Comparison of ENCODE assay signal across 8 cellular contexts in the genomic region with DNA sequence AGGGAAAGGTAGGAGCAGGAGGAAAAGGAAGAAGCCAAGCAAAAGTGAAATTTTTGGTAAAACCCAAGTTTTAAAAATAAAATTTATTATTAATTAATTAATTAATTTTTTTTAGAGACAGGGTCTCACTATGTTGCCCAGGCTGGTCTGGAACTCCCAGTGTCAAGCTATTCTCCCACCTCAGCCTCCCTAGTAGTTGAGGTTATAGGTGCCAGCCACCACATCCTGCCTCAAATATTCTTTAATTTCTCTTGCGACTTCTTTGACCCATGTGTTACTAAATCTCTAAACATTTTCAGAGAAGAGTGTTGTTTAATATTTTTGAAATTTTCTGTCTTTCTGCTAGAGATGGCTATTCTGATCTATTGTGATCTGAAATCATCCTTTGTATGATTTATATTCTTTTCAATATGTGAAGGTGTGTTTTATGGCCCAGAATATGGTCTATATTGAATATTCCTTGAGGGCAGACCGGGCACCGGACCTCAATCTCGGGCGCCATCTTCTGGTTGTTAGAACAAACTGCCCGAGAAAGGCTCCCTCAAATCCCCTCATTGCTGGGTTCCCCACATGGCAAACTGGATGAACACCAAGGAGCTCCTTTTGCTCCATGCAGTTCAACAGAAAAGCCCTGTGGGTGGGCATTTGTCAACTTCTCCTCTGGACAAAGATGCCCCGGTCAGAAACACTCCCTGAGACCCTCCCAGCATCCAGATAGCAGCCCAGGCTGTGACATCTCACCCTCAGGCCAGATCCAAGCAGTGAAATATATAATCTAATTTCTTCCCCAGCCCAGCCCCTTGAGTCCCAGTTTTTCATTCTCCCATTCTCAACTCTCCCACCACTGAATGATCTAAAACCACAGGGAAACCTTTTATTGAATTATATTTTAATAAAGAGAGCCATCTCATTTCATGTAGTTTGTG.
DNase-seq lines count a peak whose midpoint lies in the region; ATAC-seq and TF ChIP-seq lines count a peak whose summit lies in the region.

No MANE protein-coding gene starts in this region.

- H2AFZ ChIP-seq in parathyroid adenoma, result no peak overlapping the region

- TF ChIP-seq CTCF in fibroblast of pulmonary artery (IDR thresholded peaks at IDR 0.05; ENCODE audit: low read length, missing control alignments) (peak; percentile 83), parathyroid adenoma (IDR thresholded peaks at IDR 0.05) (peak; percentile 84)

- H3K9me3 ChIP-seq in parathyroid adenoma (ENCODE audit: control insufficient read depth, low read length), result no peaks in the 10 kb centered on the region

- H3K27me3 ChIP-seq in parathyroid adenoma (ENCODE audit: control insufficient read depth, insufficient read depth, low read length), result no peaks in the 10 kb centered on the region

- H3K4me3 ChIP-seq in fibroblast of pulmonary artery (replicated peaks; ENCODE audit: low read depth, low read length) (no peak overlapping the region), parathyroid adenoma (ENCODE audit: low read depth, low read length) (no peak overlapping the region)

- no peak overlapping the region for H3K4me2 ChIP-seq in parathyroid adenoma (ENCODE audit: low read length)

- H3K4me1 ChIP-seq in parathyroid adenoma, result no peaks in the 10 kb centered on the region

- H3K79me2 ChIP-seq in parathyroid adenoma, result no peaks in the 10 kb centered on the region

- H3K27ac ChIP-seq in parathyroid adenoma, result no peak overlapping the region

- ATAC-seq in GM18511 (IDR thresholded peaks at IDR 0.05; ENCODE audit: unreplicated experiment), result no peak
- no peak for ATAC-seq in GM21515 (IDR thresholded peaks at IDR 0.05; ENCODE audit: unreplicated experiment)

- DNase-seq in DMS114 treated with DMSO at 0.1 percent for 48 hours (lab: John Stamatoyannopoulos, UW; ENCODE audit: unreplicated experiment) (peak; percentile 74), HCEC 1CT (peak; percentile 56), NCI-H226 (peak; percentile 5), fibroblast of pulmonary artery (ENCODE audit: low read depth) (peak; percentile 66)
- peak; percentile 65 for DNase-seq in activated CD8-positive, alpha-beta memory T cell treated with anti-CD3 and anti-CD28 coated beads for 24 hours

- no peak overlapping the region for H3K9ac ChIP-seq in parathyroid adenoma

- no peaks in the 10 kb centered on the region for H3K36me3 ChIP-seq in parathyroid adenoma (ENCODE audit: control insufficient read depth, insufficient read depth, low read length)

Comparison
In these comparisons a context has a peak if more than half of its experiments do, and no peak if none do; other contexts are left out.
1. DNase-seq: peak in every context shown above with its lines; median percentile 74 in DMS114 treated with DMSO at 0.1 percent for 48 hours; 66 in fibroblast of pulmonary artery; 65 in activated CD8-positive, alpha-beta memory T cell treated with anti-CD3 and anti-CD28 coated beads for 24 hours; 56 in HCEC 1CT; 5 in NCI-H226.